ENCODE assay signal across 15 cellular contexts in the genomic region with DNA sequence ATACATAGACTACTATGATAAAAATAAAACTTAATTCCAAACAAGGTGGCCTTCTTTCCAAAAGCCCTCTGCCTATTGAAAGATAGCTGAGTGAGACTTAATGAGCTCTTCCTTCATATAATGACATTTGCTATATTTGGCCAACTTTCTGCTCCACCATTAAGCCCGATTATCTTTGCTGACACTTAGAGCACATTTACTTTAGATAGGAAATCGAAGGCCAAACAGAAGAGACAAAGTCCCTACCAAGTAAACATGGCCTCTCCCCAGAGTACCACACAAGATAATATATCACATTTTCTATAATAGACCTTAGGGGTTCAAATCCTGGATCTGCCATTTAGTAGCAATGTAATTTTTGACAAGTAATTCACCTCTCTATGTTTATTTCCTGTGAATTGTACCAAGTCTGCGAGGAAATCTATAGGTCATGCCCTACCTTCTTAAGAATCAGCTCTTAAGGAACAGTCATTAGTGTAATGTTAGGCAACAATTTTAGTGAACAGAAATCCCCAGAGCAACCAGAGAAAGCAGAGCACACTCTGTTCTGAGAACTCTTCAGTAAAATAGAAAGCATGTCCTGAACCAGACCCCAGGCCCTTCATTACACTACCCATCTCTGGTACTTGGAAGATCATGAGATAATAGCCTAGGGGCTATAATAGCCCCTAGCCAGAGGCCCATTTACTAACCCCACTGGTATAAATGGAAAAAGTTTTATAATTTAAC. TPM values are rescaled to one million over a fixed set of nuclear protein-coding genes. Genes with fewer than 3 reads are reported as not detected.
DNase-seq lines count a peak whose midpoint lies in the region; ATAC-seq and TF ChIP-seq lines count a peak whose summit lies in the region.
"Had no signal": no experiment of that assay in that cellular context is flagged by ENCODE, and none has a peak within 500 bp of the region (broad histone marks: within the 10 kb centered on the region; RNA-seq: fewer than 3 reads in every experiment).

No MANE protein-coding gene starts in this region.

- no peaks in the 10 kb centered on the region for H3K27me3 ChIP-seq in parathyroid adenoma (ENCODE audit: control insufficient read depth, insufficient read depth, low read length)

- peaks cover 4% of the 10 kb centered on the region for H3K79me2 ChIP-seq in parathyroid adenoma

- H3K4me2 ChIP-seq in parathyroid adenoma (ENCODE audit: low read length): no peak overlapping the region

- H3K4me1 Mint-ChIP-seq in activated T-cell treated with anti-CD3 and anti-CD28 coated beads, Interleukin-2, amount 50 U/mL, for 72 hours (ENCODE audit: low read depth): no peaks in the 10 kb centered on the region
- peaks cover 12% of the 10 kb centered on the region for H3K4me1 Mint-ChIP-seq in activated CD8-positive, alpha-beta T cell treated with anti-CD3 and anti-CD28 coated beads, Interleukin-2, amount 10 ng/mL, durations not matched to agents 7 days and 5 days (ENCODE audit: low read depth)

- H3K4me3 Mint-ChIP-seq in activated T-cell treated with anti-CD3 and anti-CD28 coated beads, Interleukin-2, amount 50 U/mL, for 72 hours: peak overlapping the region; percentile 44 to 71
- H3K4me3 Mint-ChIP-seq in activated CD8-positive, alpha-beta T cell treated with anti-CD3 and anti-CD28 coated beads, Interleukin-2, amount 10 ng/mL, durations not matched to agents 7 days and 5 days: peak overlapping the region; percentile 79
- H3K4me3 Mint-ChIP-seq: type B pancreatic cell had no signal

- POLR2A ChIA-PET in activated CD8-positive, alpha-beta T cell treated with anti-CD3 and anti-CD28 coated beads, Interleukin-2, amount 10 ng/mL, durations not matched to agents 7 days and 5 days (lab: Charles Lee): interaction anchor here (3.7 kb wide), 1 partner anchor 17 kb away, joined by 24 read pairs; a partner anchor contains a TSS

- peak; percentile 54 to 89 for ATAC-seq in activated T-cell treated with anti-CD3 and anti-CD28 coated beads, Interleukin-2, amount 50 U/mL, for 72 hours (replicated peaks in 1 of 2)
- ATAC-seq in HG03066 (IDR thresholded peaks at IDR 0.05; ENCODE audit: low read depth, unreplicated experiment): peak; percentile 7
- ATAC-seq in activated CD8-positive, alpha-beta T cell treated with anti-CD3 and anti-CD28 coated beads, Interleukin-2, amount 10 ng/mL, durations not matched to agents 7 days and 5 days: no peak

- no peak overlapping the region for H3K4me3 ChIP-seq in parathyroid adenoma (ENCODE audit: low read depth, low read length)

- no peak for TF ChIP-seq CTCF in parathyroid adenoma (IDR thresholded peaks at IDR 0.05)

- H3K27me3 Mint-ChIP-seq in activated T-cell treated with anti-CD3 and anti-CD28 coated beads, Interleukin-2, amount 50 U/mL, for 72 hours (ENCODE audit: low read depth): peaks cover 2% of the 10 kb centered on the region
- peaks cover 20% of the 10 kb centered on the region for H3K27me3 Mint-ChIP-seq in activated CD8-positive, alpha-beta T cell treated with anti-CD3 and anti-CD28 coated beads, Interleukin-2, amount 10 ng/mL, durations not matched to agents 7 days and 5 days (ENCODE audit: low read depth)

- no peak overlapping the region for H3K27ac ChIP-seq in parathyroid adenoma
- H3K27ac ChIP-seq: heart right ventricle had no signal

- H3K27ac Mint-ChIP-seq in activated T-cell treated with anti-CD3 and anti-CD28 coated beads, Interleukin-2, amount 50 U/mL, for 72 hours: peak overlapping the region; percentile 64
- H3K27ac Mint-ChIP-seq in activated CD8-positive, alpha-beta T cell treated with anti-CD3 and anti-CD28 coated beads, Interleukin-2, amount 10 ng/mL, durations not matched to agents 7 days and 5 days: no peak overlapping the region
- H3K27ac Mint-ChIP-seq: type B pancreatic cell had no signal

- DNase-seq in activated T-cell treated with anti-CD3 and anti-CD28 coated beads, Interleukin-2, amount 50 U/mL, for 72 hours: no peak
- no peak for DNase-seq in activated T-cell treated with anti-CD3 and anti-CD28 coated beads for 4 hours
- DNase-seq in activated CD8-positive, alpha-beta T cell treated with anti-CD3 and anti-CD28 coated beads, Interleukin-2, amount 10 ng/mL, durations not matched to agents 7 days and 5 days: no peak
- no peak for DNase-seq in kidney tubule cell (ENCODE audit: low spot score)
- DNase-seq in EL: no peak
- DNase-seq in midbrain (lab: John Stamatoyannopoulos, UW): no peak
- DNase-seq: AML-193, esophagus squamous epithelium, IMR-90, left cardiac atrium, NCI-H1417 treated with DMSO at 0.1 percent for 48 hours had no signal

- H3K36me3 Mint-ChIP-seq in activated T-cell treated with anti-CD3 and anti-CD28 coated beads, Interleukin-2, amount 50 U/mL, for 72 hours (ENCODE audit: insufficient read depth in 2 of 2): no peaks in the 10 kb centered on the region
- H3K36me3 Mint-ChIP-seq in activated CD8-positive, alpha-beta T cell treated with anti-CD3 and anti-CD28 coated beads, Interleukin-2, amount 10 ng/mL, durations not matched to agents 7 days and 5 days (ENCODE audit: low read depth): peaks cover 10% of the 10 kb centered on the region
- H3K36me3 Mint-ChIP-seq: type B pancreatic cell had no signal

- CTCF ChIA-PET in activated CD8-positive, alpha-beta T cell treated with anti-CD3 and anti-CD28 coated beads, Interleukin-2, amount 10 ng/mL, durations not matched to agents 7 days and 5 days (lab: Charles Lee): interaction anchor here (1.5 to 3.7 kb wide), 2 partner anchors 17 to 33 kb away, joined by 5 to 17 read pairs; a partner anchor contains a TSS

- H3K9me3 ChIP-seq in parathyroid adenoma (ENCODE audit: control insufficient read depth, low read length): no peaks in the 10 kb centered on the region
- H3K9me3 ChIP-seq: esophagus squamous epithelium had no signal

- peak overlapping the region; percentile 80 for H2AFZ ChIP-seq in parathyroid adenoma

- no peaks in the 10 kb centered on the region for H3K9me3 Mint-ChIP-seq in activated T-cell treated with anti-CD3 and anti-CD28 coated beads, Interleukin-2, amount 50 U/mL, for 72 hours
- H3K9me3 Mint-ChIP-seq in activated CD8-positive, alpha-beta T cell treated with anti-CD3 and anti-CD28 coated beads, Interleukin-2, amount 10 ng/mL, durations not matched to agents 7 days and 5 days (ENCODE audit: insufficient read depth): no peaks in the 10 kb centered on the region
- H3K9me3 Mint-ChIP-seq: type B pancreatic cell had no signal

- H3K36me3 ChIP-seq in parathyroid adenoma (ENCODE audit: control insufficient read depth, insufficient read depth, low read length): no peaks in the 10 kb centered on the region
- H3K36me3 ChIP-seq: esophagus squamous epithelium, heart right ventricle had no signal

- no peaks in the 10 kb centered on the region for H3K4me1 ChIP-seq in parathyroid adenoma
- H3K4me1 ChIP-seq: esophagus squamous epithelium, heart right ventricle had no signal

- no peak overlapping the region for H3K9ac ChIP-seq in parathyroid adenoma

RNA-seq across cellular contexts. Expression of a gene that starts 17.3 kb away (rescaled TPM):
- 10 to 100 TPM; 55.3 to 58.2 TPM for total RNA-seq in activated T-cell treated with anti-CD3 and anti-CD28 coated beads, Interleukin-2, amount 50 U/mL, for 72 hours
- 10 to 100 TPM; 39.2 to 40.0 TPM for total RNA-seq in activated CD8-positive, alpha-beta T cell treated with anti-CD3 and anti-CD28 coated beads, Interleukin-2, amount 10 ng/mL, durations not matched to agents 7 days and 5 days
